18 cellular contexts compared by ENCODE assay signal in genomic region chr11:117834068-117834810, GRCh38. TPM values are rescaled to one million over a fixed set of nuclear protein-coding genes. Genes with fewer than 3 reads are reported as not detected.
DNase-seq lines count a peak whose midpoint lies in the region; TF ChIP-seq lines count a peak whose summit lies in the region.
"Had no signal": no experiment of that assay in that cellular context is flagged by ENCODE, and none has a peak within 500 bp of the region (broad histone marks: within the 10 kb centered on the region; RNA-seq: fewer than 3 reads in every experiment).

No MANE protein-coding gene starts in this region.

- H2BK120ac ChIP-seq in mesenchymal stem cell (ENCODE audit: low read depth, low read length): no peak overlapping the region

- no peak overlapping the region for H2BK15ac ChIP-seq in mesenchymal stem cell (ENCODE audit: low read depth, poor library complexity, severe bottlenecking)

- TF ChIP-seq EP300 in stomach (IDR thresholded peaks at IDR 0.05): no peak

- no peak overlapping the region for H3K14ac ChIP-seq in mesenchymal stem cell (ENCODE audit: low read length in 2 of 2)

- CTCF ChIA-PET in activated CD4-positive, alpha-beta T cell treated with anti-CD3 and anti-CD28 coated beads, Interleukin-2, amount 10 ng/mL, durations not matched to agents 7 days and 5 days (lab: Charles Lee): interaction anchor here (0.8 to 4.1 kb wide), 9 partner anchors 9 to 219 kb away, joined by 3 to 27 read pairs (median 4); partner anchors contain the start of gene FXYD2

- peak overlapping the region; percentile 57 for H3K27ac ChIP-seq in WERI-Rb-1
- no peak overlapping the region for H3K27ac ChIP-seq in mesenchymal stem cell (ENCODE audit: low read length, poor library complexity, severe bottlenecking)
- H3K27ac ChIP-seq in stomach: peak overlapping the region in 4 of 5 donors; percentile 7 to 65 (median 54)
- H3K27ac ChIP-seq: esophagus muscularis mucosa, prostate gland had no signal

- H4K8ac ChIP-seq in mesenchymal stem cell (ENCODE audit: low read length): no peak overlapping the region

- no peak overlapping the region for H3K4me3 Mint-ChIP-seq in activated T-cell treated with anti-CD3 and anti-CD28 coated beads, Interleukin-2, amount 50 U/mL, for 24 hours
- H3K4me3 Mint-ChIP-seq in activated CD4-positive, alpha-beta T cell treated with anti-CD3 and anti-CD28 coated beads, Interleukin-2, amount 10 ng/mL, durations not matched to agents 7 days and 5 days: no peak overlapping the region
- H3K4me3 Mint-ChIP-seq: CD8-positive, alpha-beta T cell; natural killer cell had no signal

- no peak overlapping the region for H3K27ac Mint-ChIP-seq in activated T-cell treated with anti-CD3 and anti-CD28 coated beads, Interleukin-2, amount 50 U/mL, for 24 hours
- H3K27ac Mint-ChIP-seq in activated CD4-positive, alpha-beta T cell treated with anti-CD3 and anti-CD28 coated beads, Interleukin-2, amount 10 ng/mL, durations not matched to agents 7 days and 5 days: no peak overlapping the region
- H3K27ac Mint-ChIP-seq: CD8-positive, alpha-beta T cell; natural killer cell had no signal

- no peak overlapping the region for H3K23ac ChIP-seq in mesenchymal stem cell (ENCODE audit: low read length in 2 of 2)

- peak overlapping the region; percentile 33 for H2AK5ac ChIP-seq in mesenchymal stem cell (ENCODE audit: low read length, severe bottlenecking)

- H2BK5ac ChIP-seq in mesenchymal stem cell (ENCODE audit: low read depth, low read length, poor library complexity, severe bottlenecking): no peak overlapping the region

- H3K9ac ChIP-seq in mesenchymal stem cell (ENCODE audit: low read length): no peak overlapping the region

- no peaks in the 10 kb centered on the region for H3K36me3 Mint-ChIP-seq in activated T-cell treated with anti-CD3 and anti-CD28 coated beads, Interleukin-2, amount 50 U/mL, for 24 hours (ENCODE audit: low read depth)
- no peaks in the 10 kb centered on the region for H3K36me3 Mint-ChIP-seq in activated CD4-positive, alpha-beta T cell treated with anti-CD3 and anti-CD28 coated beads, Interleukin-2, amount 10 ng/mL, durations not matched to agents 7 days and 5 days (ENCODE audit: low read depth)
- H3K36me3 Mint-ChIP-seq: CD8-positive, alpha-beta T cell; natural killer cell had no signal

- no peak overlapping the region for H2AFZ ChIP-seq in mesenchymal stem cell (ENCODE audit: low read depth, low read length)

- H3K27me3 Mint-ChIP-seq in activated T-cell treated with anti-CD3 and anti-CD28 coated beads, Interleukin-2, amount 50 U/mL, for 24 hours: no peaks in the 10 kb centered on the region
- H3K27me3 Mint-ChIP-seq in activated CD4-positive, alpha-beta T cell treated with anti-CD3 and anti-CD28 coated beads, Interleukin-2, amount 10 ng/mL, durations not matched to agents 7 days and 5 days: peaks cover 14% of the 10 kb centered on the region

- DNase-seq in activated T-cell treated with anti-CD3 and anti-CD28 coated beads, Interleukin-2, amount 50 U/mL, for 48 hours: peak; percentile 6 to 7
- no peak for DNase-seq in activated T-cell treated with anti-CD3 and anti-CD28 coated beads, Interleukin-2, amount 50 U/mL, for 24 hours
- DNase-seq in WERI-Rb-1 (no peak), mesenchymal stem cell (no peak), stomach (peak; percentile 19), NCI-H2107 (lab: John Stamatoyannopoulos, UW) (no peak)
- no peak for DNase-seq in activated CD4-positive, alpha-beta T cell treated with anti-CD3 and anti-CD28 coated beads, Interleukin-2, amount 10 ng/mL, durations not matched to agents 7 days and 5 days
- DNase-seq in NK-92 treated with Interleukin-12 subunit alpha and Interleukin-12 subunit beta, amount 100 ng/mL, for 24 hours (lab: John Stamatoyannopoulos, UW): no peak
- DNase-seq: ACHN; activated naive CD4-positive, alpha-beta T cell; dermis blood vessel endothelial cell; natural killer cell; stimulated activated naive CD4-positive, alpha-beta T cell treated with Interleukin-2 at 50 U/mL for 16 hours had no signal

- peaks cover 4% of the 10 kb centered on the region for H3K79me1 ChIP-seq in mesenchymal stem cell (replicated peaks; ENCODE audit: low read length, poor library complexity, severe bottlenecking)

- intact Hi-C loops in stomach (cut with DNase I; ENCODE audit: low total_unique reads): no loop called here

- H3K4me1 Mint-ChIP-seq in activated T-cell treated with anti-CD3 and anti-CD28 coated beads, Interleukin-2, amount 50 U/mL, for 24 hours (ENCODE audit: low read depth): peaks cover 27% of the 10 kb centered on the region
- H3K4me1 Mint-ChIP-seq in activated CD4-positive, alpha-beta T cell treated with anti-CD3 and anti-CD28 coated beads, Interleukin-2, amount 10 ng/mL, durations not matched to agents 7 days and 5 days: peaks cover 24% of the 10 kb centered on the region

- no peaks in the 10 kb centered on the region for H3K9me3 Mint-ChIP-seq in activated T-cell treated with anti-CD3 and anti-CD28 coated beads, Interleukin-2, amount 50 U/mL, for 24 hours
- H3K9me3 Mint-ChIP-seq in activated CD4-positive, alpha-beta T cell treated with anti-CD3 and anti-CD28 coated beads, Interleukin-2, amount 10 ng/mL, durations not matched to agents 7 days and 5 days: no peaks in the 10 kb centered on the region
- H3K9me3 Mint-ChIP-seq: CD8-positive, alpha-beta T cell; natural killer cell had no signal

- H3K36me3 ChIP-seq in WERI-Rb-1 (no peaks in the 10 kb centered on the region; the same call in 1 of the 2 replicates), mesenchymal stem cell (ENCODE audit: control insufficient read depth in 1 of 2, insufficient read depth in 2 of 2, low read depth in 1 of 2, low read length in 2 of 2) (peaks cover 0 to 25% of the 10 kb centered on the region in 2 experiments), stomach (peaks cover 0 to 34% (median 6%) of the 10 kb centered on the region in 4 donors)
- H3K36me3 ChIP-seq: prostate gland had no signal

- no peak for TF ChIP-seq POLR2A in stomach (IDR thresholded peaks at IDR 0.05)

- H2BK12ac ChIP-seq in mesenchymal stem cell (ENCODE audit: low read length in 2 of 2): no peak overlapping the region

- H3K4me1 ChIP-seq in mesenchymal stem cell (ENCODE audit: control insufficient read depth, insufficient read depth, low read depth, low read length) (peaks cover 35% of the 10 kb centered on the region), stomach (peaks cover 10 to 33% (median 24%) of the 10 kb centered on the region in 4 donors)
- H3K4me1 ChIP-seq: prostate gland had no signal

- no peak overlapping the region for H3K4me2 ChIP-seq in mesenchymal stem cell (ENCODE audit: low read length, poor library complexity, severe bottlenecking)

- H3K27me3 ChIP-seq in WERI-Rb-1 (ENCODE audit: insufficient read depth, low read depth, severe bottlenecking) (no peaks in the 10 kb centered on the region), mesenchymal stem cell (ENCODE audit: control insufficient read depth in 1 of 2, insufficient read depth in 1 of 2, low read length in 2 of 2) (peaks cover 0 to 85% of the 10 kb centered on the region in 2 experiments), stomach (no peaks in the 10 kb centered on the region)

- POLR2A ChIA-PET in activated CD4-positive, alpha-beta T cell treated with anti-CD3 and anti-CD28 coated beads, Interleukin-2, amount 10 ng/mL, durations not matched to agents 7 days and 5 days (lab: Charles Lee): no interaction called here

- no peaks in the 10 kb centered on the region for H3K9me3 ChIP-seq in WERI-Rb-1 (ENCODE audit: severe bottlenecking)
- H3K9me3 ChIP-seq in mesenchymal stem cell (ENCODE audit: control insufficient read depth, low read length): no peaks in the 10 kb centered on the region
- no peaks in the 10 kb centered on the region for H3K9me3 ChIP-seq in stomach
- H3K9me3 ChIP-seq: esophagus muscularis mucosa, prostate gland had no signal

- no peak overlapping the region for H4K91ac ChIP-seq in mesenchymal stem cell (ENCODE audit: low read length)

- H3K4ac ChIP-seq in mesenchymal stem cell (ENCODE audit: low read depth in 1 of 2, low read length in 2 of 2): no peak overlapping the region

- no peak overlapping the region for H3K18ac ChIP-seq in mesenchymal stem cell (ENCODE audit: low read depth in 1 of 2, low read length in 2 of 2)

- H3K4me3 ChIP-seq in WERI-Rb-1 (ENCODE audit: low read depth, low read length): no peak overlapping the region
- no peak overlapping the region for H3K4me3 ChIP-seq in mesenchymal stem cell (ENCODE audit: insufficient read depth in 1 of 2, low read depth in 1 of 2, low read length in 2 of 2)
- no peak overlapping the region for H3K4me3 ChIP-seq in stomach
- H3K4me3 ChIP-seq: esophagus muscularis mucosa, prostate gland had no signal

- WGBS in mesenchymal stem cell: 92% methylated on average over 3 of the region's 6 CpGs
- 82 to 89% (median 85%) methylated on average over 6 of the region's 6 CpGs for WGBS in stomach, 5 donors

- no peak for TF ChIP-seq CTCF in WERI-Rb-1 (IDR thresholded peaks at IDR 0.05; ENCODE audit: low read depth, low read length)
- TF ChIP-seq CTCF in stomach (IDR thresholded peaks at IDR 0.05): no peak

RNA-seq across cellular contexts. Expression of gene FXYD2, which starts 9.7 kb away (rescaled TPM):
- polyA plus RNA-seq in mesenchymal stem cell (2013, experiment 1 of 2): 1.0 TPM
- polyA plus RNA-seq in mesenchymal stem cell (2013, experiment 2 of 2): 0.58 TPM
- total RNA-seq in stomach: 1 to 10 TPM in 1 of 5 donors, under 1 TPM in 1, not detected in 3; 0.45 to 7.0 TPM
- 1 to 10 TPM; 1.0 to 7.8 (median 4.0) TPM for polyA plus RNA-seq in stomach
- 1 to 10 TPM in 1 of 2 experiments, under 1 TPM in 1; 0.97 to 1.3 TPM for total RNA-seq in activated CD4-positive, alpha-beta T cell treated with anti-CD3 and anti-CD28 coated beads, Interleukin-2, amount 10 ng/mL, durations not matched to agents 7 days and 5 days
- total RNA-seq: HT1080, LHCN-M2 had no signal

RNA-seq across cellular contexts. Expression of gene DSCAML1, which starts 37.2 kb away (rescaled TPM):
- polyA plus RNA-seq in mesenchymal stem cell (2013, experiment 1 of 2): not detected
- not detected for polyA plus RNA-seq in mesenchymal stem cell (2013, experiment 2 of 2)
- 1 to 10 TPM in 2 of 5 donors, under 1 TPM in 3; 0.14 to 2.9 (median 0.45) TPM for total RNA-seq in stomach
- polyA plus RNA-seq in stomach: under 1 TPM; 0.08 to 0.75 (median 0.46) TPM
- total RNA-seq in activated CD4-positive, alpha-beta T cell treated with anti-CD3 and anti-CD28 coated beads, Interleukin-2, amount 10 ng/mL, durations not matched to agents 7 days and 5 days: under 1 TPM; 0.02 to 0.25 TPM
- total RNA-seq: HT1080, LHCN-M2 had no signal

RNA-seq across cellular contexts. Expression of gene FXYD6, which starts 42.2 kb away (rescaled TPM):
- polyA plus RNA-seq in mesenchymal stem cell (2013, experiment 1 of 2): 52.5 TPM
- polyA plus RNA-seq in mesenchymal stem cell (2013, experiment 2 of 2): 53.1 TPM
- 100 to 1,000 TPM in 1 of 5 donors, 10 to 100 TPM in 4; 12.7 to 187 (median 47.0) TPM for total RNA-seq in stomach
- 10 to 100 TPM; 22.5 to 39.4 (median 25.6) TPM for polyA plus RNA-seq in stomach
- total RNA-seq in activated CD4-positive, alpha-beta T cell treated with anti-CD3 and anti-CD28 coated beads, Interleukin-2, amount 10 ng/mL, durations not matched to agents 7 days and 5 days: not detected
- total RNA-seq: CD8-positive, alpha-beta T cell had no signal

Comparison
In these comparisons a context has a peak if more than half of its experiments do, and no peak if none do; other contexts are left out.
1. DNase-seq: peak in activated T-cell treated with anti-CD3 and anti-CD28 coated beads, Interleukin-2, amount 50 U/mL, for 48 hours (2 of 2) and stomach (single experiment); none in activated T-cell treated with anti-CD3 and anti-CD28 coated beads, Interleukin-2, amount 50 U/mL, for 24 hours (single experiment), WERI-Rb-1 (single experiment), mesenchymal stem cell (single experiment), NCI-H2107 (single experiment), activated CD4-positive, alpha-beta T cell treated with anti-CD3 and anti-CD28 coated beads, Interleukin-2, amount 10 ng/mL, durations not matched to agents 7 days and 5 days (single experiment) and NK-92 treated with Interleukin-12 subunit alpha and Interleukin-12 subunit beta, amount 100 ng/mL, for 24 hours (single experiment).
2. RNA of gene FXYD6, which starts 42.2 kb away (total RNA-seq): 12.7 to 187 TPM in stomach; not detected in activated CD4-positive, alpha-beta T cell treated with anti-CD3 and anti-CD28 coated beads, Interleukin-2, amount 10 ng/mL, durations not matched to agents 7 days and 5 days; every median in the first group is over 10 times any median in the second.